Comparison of ENCODE assay signal across 21 cellular contexts in genomic region chr2:73730810-73731209, GRCh38. TPM values are rescaled to one million over a fixed set of nuclear protein-coding genes. Genes with fewer than 3 reads are reported as not detected.
DNase-seq lines count a peak whose midpoint lies in the region; ATAC-seq and TF ChIP-seq lines count a peak whose summit lies in the region.
"Had no signal": no experiment of that assay in that cellular context is flagged by ENCODE, and none has a peak within 500 bp of the region (broad histone marks: within the 10 kb centered on the region; RNA-seq: fewer than 3 reads in every experiment).

No MANE protein-coding gene starts in this region.

- no peak for TF ChIP-seq POLR2A in heart left ventricle (IDR thresholded peaks at IDR 0.05)

- H3K27ac Mint-ChIP-seq in CD14-positive monocyte, result peak overlapping the region in 1 of 7 donors; percentile 32
- no peak overlapping the region for H3K27ac Mint-ChIP-seq in T-cell

- H3K4me3 Mint-ChIP-seq in CD14-positive monocyte, result no peak overlapping the region
- no peak overlapping the region for H3K4me3 Mint-ChIP-seq in T-cell
- H3K4me3 Mint-ChIP-seq: naive thymus-derived CD8-positive, alpha-beta T cell had no signal

- 55 to 69% (median 59%) methylated on average over 4 of the region's 4 CpGs for WGBS in heart left ventricle, 4 donors

- POLR2A ChIA-PET in AG04450 (lab: Yijun Ruan, JAX), result no interaction called here
- POLR2A ChIA-PET in T-cell (lab: Charles Lee), result no interaction called here

- peak overlapping the region; percentile 39 for H3K27ac ChIP-seq in AG04450 (ENCODE audit: low read depth, low read length)
- peak overlapping the region in 9 of 12 donors; percentile 14 to 65 (median 55) for H3K27ac ChIP-seq in heart left ventricle
- H3K27ac ChIP-seq: colonic mucosa, Peyer's patch, upper lobe of left lung had no signal

- peaks cover 0 to 72% (median 65%) of the 10 kb centered on the region in 9 donors for H3K36me3 ChIP-seq in heart left ventricle

- CTCF ChIA-PET in AG04450 (lab: Charles Lee) (no interaction called here), T-cell (lab: Charles Lee) (no interaction called here)

- TF ChIP-seq CTCF in AG04450 (IDR thresholded peaks at IDR 0.05; ENCODE audit: low read depth, low read length) (no peak), LNCaP clone FGC (IDR thresholded peaks at IDR 0.05; ENCODE audit: control insufficient read depth, extremely low read depth, insufficient read depth) (no peak), heart left ventricle (IDR thresholded peaks at IDR 0.05) (no peak), foreskin fibroblast (IDR thresholded peaks at IDR 0.05; ENCODE audit: low read depth, low read length) (no peak), CD14-positive monocyte (IDR thresholded peaks at IDR 0.05) (no peak)

- intact Hi-C loops in heart left ventricle (cut with DNase I), result no loop called here
- intact Hi-C loops in CD14-positive monocyte (cut with micrococcal nuclease), result no loop called here

- DNase-seq in AG04450 (ENCODE audit: low read depth, low spot score), result no peak
- peak; percentile 87 for DNase-seq in LNCaP clone FGC (ENCODE audit: low read depth)
- DNase-seq in heart left ventricle, result peak in 2 of 5 donors; percentile 62 to 75
- peak; percentile 50 for DNase-seq in pons (ENCODE audit: low spot score)
- DNase-seq in foreskin fibroblast, result no peak
- no peak for DNase-seq in CD14-positive monocyte (ENCODE audit: low spot score)
- no peak for DNase-seq in T-cell
- DNase-seq: activated CD8-positive, alpha-beta memory T cell treated with anti-CD3 and anti-CD28 coated beads, Interleukin-2, amount 50 U/mL, for 48 hours; Caco-2; colonic mucosa; naive thymus-derived CD8-positive, alpha-beta T cell; NCI-H1694; NCI-H226; Peyer's patch; stimulated activated CD4-positive, alpha-beta T cell treated with anti-CD3 and anti-CD28 coated beads, Interleukin-12 subunit alpha, Interleukin-12 subunit beta, amount 100 ng/mL, for 4 hours; T1000; upper lobe of left lung had no signal

- ATAC-seq in heart left ventricle (peak; percentile 90 to 97 (median 94)), T-cell (replicated peaks in 1 of 4) (no peak)
- ATAC-seq: naive thymus-derived CD8-positive, alpha-beta T cell; SK-N-SH treated with all-trans-retinoic acid at 6 μM for 48 hours had no signal

- H3K36me3 Mint-ChIP-seq in CD14-positive monocyte (peaks cover 50 to 65% of the 10 kb centered on the region in 2 donors), T-cell (peaks cover 41% of the 10 kb centered on the region)

- peaks cover 0 to 12% (median 2%) of the 10 kb centered on the region in 12 donors for H3K4me1 ChIP-seq in heart left ventricle
- H3K4me1 ChIP-seq: colonic mucosa had no signal

- H3K27me3 ChIP-seq in AG04450 (ENCODE audit: control insufficient read depth, insufficient read depth, low read length) (no peaks in the 10 kb centered on the region), heart left ventricle (no peaks in the 10 kb centered on the region)
- H3K27me3 ChIP-seq: colonic mucosa, Peyer's patch, upper lobe of left lung had no signal

- H3K27me3 Mint-ChIP-seq in CD14-positive monocyte (ENCODE audit: low read depth in 3 of 3), result no peaks in the 10 kb centered on the region
- H3K27me3 Mint-ChIP-seq in T-cell, result no peaks in the 10 kb centered on the region
- H3K27me3 Mint-ChIP-seq: naive thymus-derived CD8-positive, alpha-beta T cell had no signal

- H3K9me3 ChIP-seq in AG04450 (ENCODE audit: control insufficient read depth, insufficient read depth, low read length), result no peaks in the 10 kb centered on the region
- no peaks in the 10 kb centered on the region for H3K9me3 ChIP-seq in heart left ventricle
- H3K9me3 ChIP-seq: Caco-2, colonic mucosa, HAP-1, Peyer's patch, upper lobe of left lung had no signal

- peaks cover 0 to 2% (median 0%) of the 10 kb centered on the region in 7 donors for H3K9me3 Mint-ChIP-seq in CD14-positive monocyte
- no peaks in the 10 kb centered on the region for H3K9me3 Mint-ChIP-seq in T-cell
- H3K9me3 Mint-ChIP-seq: naive thymus-derived CD8-positive, alpha-beta T cell had no signal

- H3K4me1 Mint-ChIP-seq in CD14-positive monocyte (no peaks in the 10 kb centered on the region), T-cell (peaks cover 0 to 5% (median 4%) of the 10 kb centered on the region in 3 donors)

- H3K4me3 ChIP-seq in AG04450 (ENCODE audit: low read depth, low read length) (no peak overlapping the region), LNCaP clone FGC (ENCODE audit: low read depth, low read length) (no peak overlapping the region; the same call in 1 of the 2 replicates), heart left ventricle (no peak overlapping the region), foreskin fibroblast (ENCODE audit: low read depth in 1 of 2, low read length in 2 of 2) (no peak overlapping the region)
- H3K4me3 ChIP-seq: colonic mucosa, HAP-1, Peyer's patch, upper lobe of left lung had no signal

RNA-seq across cellular contexts. Expression of gene TPRKB, which starts 6.3 kb away (rescaled TPM):
- polyA plus RNA-seq in AG04450 (2011; rRNA removed) (24.5 and 33.4 TPM in 2 replicates), heart left ventricle (10 to 100 TPM; 71.6 to 87.6 TPM), CD14-positive monocyte (10 to 100 TPM; 65.8 to 69.1 TPM)
- 4.0 and 5.6 TPM in 2 replicates for polyA minus RNA-seq in AG04450 (2011; rRNA and poly(A)+ RNA removed)
- total RNA-seq in heart left ventricle (10 to 100 TPM; 16.1 to 39.8 (median 28.6) TPM), T-cell (10 to 100 TPM; 17.2 to 23.5 (median 20.1) TPM)

RNA-seq across cellular contexts. Expression of gene DUSP11, which starts 49.1 kb away (rescaled TPM):
- polyA plus RNA-seq in AG04450 (2011; rRNA removed) (33.2 and 45.2 TPM in 2 replicates), heart left ventricle (10 to 100 TPM in 1 of 2 donors, 1 to 10 TPM in 1; 8.7 to 10.5 TPM), CD14-positive monocyte (10 to 100 TPM; 23.1 to 25.7 TPM)
- 11.5 and 13.2 TPM in 2 replicates for polyA minus RNA-seq in AG04450 (2011; rRNA and poly(A)+ RNA removed)
- total RNA-seq in heart left ventricle (10 to 100 TPM in 6 of 9 donors, 1 to 10 TPM in 3; 6.7 to 13.8 (median 11.0) TPM), T-cell (10 to 100 TPM; 36.7 to 44.0 (median 38.4) TPM)

RNA-seq across cellular contexts. Expression of gene C2orf78, which starts 53.2 kb away (rescaled TPM):
- polyA plus RNA-seq in AG04450 (2011; rRNA removed) (not detected in 2 replicates), heart left ventricle (not detected), CD14-positive monocyte (not detected)
- polyA minus RNA-seq in AG04450 (2011; rRNA and poly(A)+ RNA removed), result not detected in 2 replicates
- total RNA-seq in heart left ventricle (not detected), T-cell (not detected)
- total RNA-seq: astrocyte; Caco-2; colonic mucosa; lung microvascular endothelial cell; naive thymus-derived CD8-positive, alpha-beta T cell; Peyer's patch; upper lobe of left lung had no signal
- polyA plus RNA-seq: naive thymus-derived CD8-positive, alpha-beta T cell had no signal

Comparison
In these comparisons a context has a peak if more than half of its experiments do, and no peak if none do; other contexts are left out.
1. DNase-seq: peak in LNCaP clone FGC (single experiment) and pons (single experiment); none in AG04450 (single experiment), foreskin fibroblast (0 of 2), CD14-positive monocyte (single experiment) and T-cell (0 of 34).
2. ATAC-seq: peak in heart left ventricle (4 of 4); none in T-cell (0 of 4).